Comparison of ENCODE assay signal across 11 cellular contexts in genomic region chr12:111035578-111036301, GRCh38. TPM values are rescaled to one million over a fixed set of nuclear protein-coding genes. Genes with fewer than 3 reads are reported as not detected.
DNase-seq lines count a peak whose midpoint lies in the region; ATAC-seq and TF ChIP-seq lines count a peak whose summit lies in the region.
"Had no signal": no experiment of that assay in that cellular context is flagged by ENCODE, and none has a peak within 500 bp of the region (broad histone marks: within the 10 kb centered on the region; RNA-seq: fewer than 3 reads in every experiment).

No MANE protein-coding gene starts in this region.

- intact Hi-C loops in activated CD4-positive, alpha-beta T cell treated with anti-CD3 and anti-CD28 coated beads, Interleukin-2, amount 10 ng/mL, durations not matched to agents 24 days and 14 days (cut with micrococcal nuclease) = no loop called here

- peaks cover 2% of the 10 kb centered on the region for H3K36me3 Mint-ChIP-seq in activated CD4-positive, alpha-beta T cell treated with anti-CD3 and anti-CD28 coated beads, Interleukin-2, amount 10 ng/mL, durations not matched to agents 24 days and 14 days (ENCODE audit: low read depth)
- H3K36me3 Mint-ChIP-seq in nephron progenitor cell (ENCODE audit: low read depth) = no peaks in the 10 kb centered on the region

- no peak for TF ChIP-seq CTCF in nephron progenitor cell (IDR thresholded peaks at IDR 0.05)

- no peak for ATAC-seq in HG03442 (IDR thresholded peaks at IDR 0.05; ENCODE audit: unreplicated experiment)
- ATAC-seq: psoas muscle had no signal

- no peaks in the 10 kb centered on the region for H3K9me3 Mint-ChIP-seq in activated CD4-positive, alpha-beta T cell treated with anti-CD3 and anti-CD28 coated beads, Interleukin-2, amount 10 ng/mL, durations not matched to agents 24 days and 14 days
- no peaks in the 10 kb centered on the region for H3K9me3 Mint-ChIP-seq in nephron progenitor cell

- no peak for DNase-seq in activated CD4-positive, alpha-beta T cell treated with anti-CD3 and anti-CD28 coated beads, Interleukin-2, amount 10 ng/mL, durations not matched to agents 24 days and 14 days
- DNase-seq in activated CD4-positive, alpha-beta T cell treated with anti-CD3 and anti-CD28 coated beads for 1 hour = no peak
- peak; percentile 65 for DNase-seq in NCI-H1105 treated with DMSO at 0.1 percent for 48 hours (lab: John Stamatoyannopoulos, UW)
- DNase-seq in astrocyte of the hippocampus (ENCODE audit: low read depth, low spot score) = peak; percentile 35
- DNase-seq in nephron progenitor cell = peak; percentile 42
- no peak for DNase-seq in NCI-H446 treated with DMSO at 0.1 percent for 48 hours (lab: John Stamatoyannopoulos, UW)
- DNase-seq in NCI-H2029 (lab: John Stamatoyannopoulos, UW) = no peak
- DNase-seq: KBM-7, NCI-H774, psoas muscle had no signal

- peak overlapping the region; percentile 61 for H3K4me3 Mint-ChIP-seq in activated CD4-positive, alpha-beta T cell treated with anti-CD3 and anti-CD28 coated beads, Interleukin-2, amount 10 ng/mL, durations not matched to agents 24 days and 14 days
- peak overlapping the region; percentile 89 for H3K4me3 Mint-ChIP-seq in nephron progenitor cell

- peaks cover 10% of the 10 kb centered on the region for H3K4me1 Mint-ChIP-seq in activated CD4-positive, alpha-beta T cell treated with anti-CD3 and anti-CD28 coated beads, Interleukin-2, amount 10 ng/mL, durations not matched to agents 24 days and 14 days
- peaks cover 23% of the 10 kb centered on the region for H3K4me1 Mint-ChIP-seq in nephron progenitor cell

- no peak overlapping the region for H3K27ac Mint-ChIP-seq in activated CD4-positive, alpha-beta T cell treated with anti-CD3 and anti-CD28 coated beads, Interleukin-2, amount 10 ng/mL, durations not matched to agents 24 days and 14 days
- H3K27ac Mint-ChIP-seq in nephron progenitor cell = no peak overlapping the region

- peaks cover 68% of the 10 kb centered on the region for H3K27me3 Mint-ChIP-seq in activated CD4-positive, alpha-beta T cell treated with anti-CD3 and anti-CD28 coated beads, Interleukin-2, amount 10 ng/mL, durations not matched to agents 24 days and 14 days
- H3K27me3 Mint-ChIP-seq in nephron progenitor cell (ENCODE audit: low read depth, poor library complexity) = peaks cover 83% of the 10 kb centered on the region

RNA-seq across cellular contexts. Expression of gene CUX2, which starts 1.8 kb away (rescaled TPM):
- 0.16 TPM in 1 of 2 replicates, not detected in the other for total RNA-seq in activated CD4-positive, alpha-beta T cell treated with anti-CD3 and anti-CD28 coated beads, Interleukin-2, amount 10 ng/mL, durations not matched to agents 24 days and 14 days

Comparison
In these comparisons a context has a peak if more than half of its experiments do, and no peak if none do; other contexts are left out.
1. DNase-seq: peak in NCI-H1105 treated with DMSO at 0.1 percent for 48 hours (single experiment), astrocyte of the hippocampus (single experiment) and nephron progenitor cell (single experiment); none in activated CD4-positive, alpha-beta T cell treated with anti-CD3 and anti-CD28 coated beads, Interleukin-2, amount 10 ng/mL, durations not matched to agents 24 days and 14 days (single experiment), activated CD4-positive, alpha-beta T cell treated with anti-CD3 and anti-CD28 coated beads for 1 hour (single experiment), NCI-H446 treated with DMSO at 0.1 percent for 48 hours (single experiment) and NCI-H2029 (single experiment).